25 cellular contexts compared by ENCODE assay signal in genomic region chr1:232844791-232845190, GRCh38. TPM values are rescaled to one million over a fixed set of nuclear protein-coding genes. Genes with fewer than 3 reads are reported as not detected.
DNase-seq lines count a peak whose midpoint lies in the region; ATAC-seq, FAIRE-seq and TF ChIP-seq lines count a peak whose summit lies in the region.
"Had no signal": no experiment of that assay in that cellular context is flagged by ENCODE, and none has a peak within 500 bp of the region (broad histone marks: within the 10 kb centered on the region; RNA-seq: fewer than 3 reads in every experiment).

No MANE protein-coding gene starts in this region.

- no peak for ATAC-seq in HG03457 (IDR thresholded peaks at IDR 0.05; ENCODE audit: unreplicated experiment)
- ATAC-seq: gastrocnemius medialis, left lung, T-cell had no signal

- no peak overlapping the region for H3K27ac Mint-ChIP-seq in astrocyte (ENCODE audit: unreplicated experiment)
- H3K27ac Mint-ChIP-seq in HFFc6 = no peak overlapping the region
- no peak overlapping the region for H3K27ac Mint-ChIP-seq in activated T-helper 2 cell treated with anti-CD3 and anti-CD28 coated beads, Interferon-gamma antibody, Interleukin-2, Interleukin-4, amounts not matched to agents 10 μg/mL and 5 μg/mL and 100 μg/mL, durations not matched to agents 14 hours and 24 hours and 36 hours
- H3K27ac Mint-ChIP-seq: progenitor cell of endocrine pancreas, T-cell had no signal

- DNase-seq in A172 (ENCODE audit: low spot score) = peak; percentile 86
- DNase-seq in HT1080 (ENCODE audit: low read depth) = peak; percentile 39
- DNase-seq in astrocyte (ENCODE audit: low read depth) = peak; percentile 75
- DNase-seq in fibroblast of pulmonary artery (ENCODE audit: low read depth) = peak; percentile 26
- DNase-seq in HFFc6 = no peak
- no peak for DNase-seq in activated T-helper 2 cell treated with anti-CD3 and anti-CD28 coated beads, Interferon-gamma antibody, Interleukin-2, Interleukin-4, amounts not matched to agents 10 μg/mL and 5 μg/mL and 100 μg/mL, durations not matched to agents 14 hours and 24 hours and 36 hours (ENCODE audit: low spot score)
- no peak for DNase-seq in NCI-H2081 (lab: John Stamatoyannopoulos, UW)
- DNase-seq: 8988T; activated CD4-positive, alpha-beta T cell treated with anti-CD3 and anti-CD28 coated beads, Interleukin-2, amount 50 U/mL, for 1 hour; activated CD8-positive, alpha-beta memory T cell treated with anti-CD3 and anti-CD28 coated beads, Interleukin-2, amount 50 U/mL, for 4 hours; activated effector memory CD4-positive, alpha-beta T cell treated with Interleukin-2 at 50 U/mL for 16 hours; C1 segment of cervical spinal cord; gastrocnemius medialis; HCEC 1CT; KBM-7; left lung; NCI-H1092; NCI-H2029 treated with DMSO at 0.1 percent for 48 hours; Right ventricle myocardium superior; stimulated activated CD4-positive, alpha-beta T cell treated with anti-CD3 and anti-CD28 coated beads, Interleukin-2, amount 100 ng/mL, for 24 hours; stimulated activated naive CD4-positive, alpha-beta T cell treated with Interleukin-2 at 50 U/mL for 16 hours; T-cell; transverse colon had no signal

- no peaks in the 10 kb centered on the region for H3K4me1 ChIP-seq in astrocyte (ENCODE audit: insufficient read depth, low read length)
- H3K4me1 ChIP-seq: gastrocnemius medialis, left lung, transverse colon had no signal

- H3K4me3 Mint-ChIP-seq in astrocyte (ENCODE audit: unreplicated experiment) = no peak overlapping the region
- no peak overlapping the region for H3K4me3 Mint-ChIP-seq in HFFc6
- H3K4me3 Mint-ChIP-seq in activated T-helper 2 cell treated with anti-CD3 and anti-CD28 coated beads, Interferon-gamma antibody, Interleukin-2, Interleukin-4, amounts not matched to agents 10 μg/mL and 5 μg/mL and 100 μg/mL, durations not matched to agents 14 hours and 24 hours and 36 hours (ENCODE audit: low read depth) = no peak overlapping the region
- H3K4me3 Mint-ChIP-seq: T-cell had no signal

- no peak overlapping the region for H3K4me2 ChIP-seq in astrocyte (ENCODE audit: low read length)

- no peak overlapping the region for H3K9ac ChIP-seq in astrocyte (ENCODE audit: low read length)

- H3K4me3 ChIP-seq in astrocyte (ENCODE audit: insufficient read depth, low read depth, low read length) (no peak overlapping the region), fibroblast of pulmonary artery (replicated peaks; ENCODE audit: low read depth, low read length) (no peak overlapping the region)
- H3K4me3 ChIP-seq: gastrocnemius medialis, left lung, transverse colon had no signal

- TF ChIP-seq CTCF in astrocyte (IDR thresholded peaks at IDR 0.05; ENCODE audit: insufficient read depth, low read depth, low read length) (no peak), fibroblast of pulmonary artery (IDR thresholded peaks at IDR 0.05; ENCODE audit: low read length, missing control alignments) (no peak), HFFc6 (IDR thresholded peaks at IDR 0.05) (no peak)

- H3K27me3 ChIP-seq in astrocyte (ENCODE audit: insufficient read depth, low read length) = no peaks in the 10 kb centered on the region
- H3K27me3 ChIP-seq: gastrocnemius medialis, left lung, transverse colon had no signal

- H3K4me1 Mint-ChIP-seq in astrocyte (ENCODE audit: low read depth, unreplicated experiment) (no peaks in the 10 kb centered on the region), HFFc6 (ENCODE audit: low read depth) (no peaks in the 10 kb centered on the region)
- H3K4me1 Mint-ChIP-seq in activated T-helper 2 cell treated with anti-CD3 and anti-CD28 coated beads, Interferon-gamma antibody, Interleukin-2, Interleukin-4, amounts not matched to agents 10 μg/mL and 5 μg/mL and 100 μg/mL, durations not matched to agents 14 hours and 24 hours and 36 hours (ENCODE audit: low read depth) = no peaks in the 10 kb centered on the region
- H3K4me1 Mint-ChIP-seq: T-cell had no signal

- no peak for FAIRE-seq in astrocyte (lab: Jason Lieb, UNC)

- no peaks in the 10 kb centered on the region for H3K9me3 ChIP-seq in astrocyte (ENCODE audit: insufficient read depth, low read depth, low read length)
- H3K9me3 ChIP-seq: gastrocnemius medialis, transverse colon had no signal

- no peaks in the 10 kb centered on the region for H3K79me2 ChIP-seq in astrocyte (ENCODE audit: insufficient read depth, low read length)

- intact Hi-C loops in activated T-helper 2 cell treated with anti-CD3 and anti-CD28 coated beads, Interferon-gamma antibody, Interleukin-2, Interleukin-4, amounts not matched to agents 10 μg/mL and 5 μg/mL and 100 μg/mL, durations not matched to agents 14 hours and 24 hours and 36 hours (cut with micrococcal nuclease) = no loop called here

- H3K27ac ChIP-seq in astrocyte (ENCODE audit: low read depth, low read length) = peak overlapping the region; percentile 34
- H3K27ac ChIP-seq: gastrocnemius medialis, left lung, transverse colon had no signal

- H3K9me3 Mint-ChIP-seq in astrocyte (ENCODE audit: unreplicated experiment) (peaks cover 4% of the 10 kb centered on the region), HFFc6 (peaks cover 32% of the 10 kb centered on the region)
- no peaks in the 10 kb centered on the region for H3K9me3 Mint-ChIP-seq in activated T-helper 2 cell treated with anti-CD3 and anti-CD28 coated beads, Interferon-gamma antibody, Interleukin-2, Interleukin-4, amounts not matched to agents 10 μg/mL and 5 μg/mL and 100 μg/mL, durations not matched to agents 14 hours and 24 hours and 36 hours

- H3K36me3 ChIP-seq in astrocyte (ENCODE audit: insufficient read depth, low read length) = no peaks in the 10 kb centered on the region
- H3K36me3 ChIP-seq: gastrocnemius medialis, left lung, transverse colon had no signal

- no peaks in the 10 kb centered on the region for H4K20me1 ChIP-seq in astrocyte (ENCODE audit: insufficient read depth, low read length)

- no peaks in the 10 kb centered on the region for H3K27me3 Mint-ChIP-seq in astrocyte (ENCODE audit: low read depth, unreplicated experiment)
- no peaks in the 10 kb centered on the region for H3K27me3 Mint-ChIP-seq in HFFc6 (ENCODE audit: insufficient read depth)
- no peaks in the 10 kb centered on the region for H3K27me3 Mint-ChIP-seq in activated T-helper 2 cell treated with anti-CD3 and anti-CD28 coated beads, Interferon-gamma antibody, Interleukin-2, Interleukin-4, amounts not matched to agents 10 μg/mL and 5 μg/mL and 100 μg/mL, durations not matched to agents 14 hours and 24 hours and 36 hours (ENCODE audit: low read depth)
- H3K27me3 Mint-ChIP-seq: progenitor cell of endocrine pancreas had no signal

- H3K36me3 Mint-ChIP-seq in astrocyte (ENCODE audit: low read depth, unreplicated experiment) = peaks cover 2% of the 10 kb centered on the region
- H3K36me3 Mint-ChIP-seq in HFFc6 (ENCODE audit: low read depth) = 0 out of 2 replicates have a peak, but pooled peaks cover 4% of the 10 kb centered on the region
- H3K36me3 Mint-ChIP-seq in activated T-helper 2 cell treated with anti-CD3 and anti-CD28 coated beads, Interferon-gamma antibody, Interleukin-2, Interleukin-4, amounts not matched to agents 10 μg/mL and 5 μg/mL and 100 μg/mL, durations not matched to agents 14 hours and 24 hours and 36 hours (ENCODE audit: low read depth) = no peaks in the 10 kb centered on the region
- H3K36me3 Mint-ChIP-seq: T-cell had no signal

- H2AFZ ChIP-seq in astrocyte (ENCODE audit: low read depth, low read length) = no peak overlapping the region

RNA-seq across cellular contexts. Expression of gene MAP10, which starts 39.6 kb away (rescaled TPM):
- total RNA-seq in A172 (2014; rRNA removed; shearing (Covaris generic)) = 0.09 and 0.84 TPM in 2 replicates
- total RNA-seq in HT1080 (2014; rRNA removed; shearing (Covaris generic)) = not detected in 2 replicates
- polyA plus RNA-seq in HT1080 (2015; cell fraction: cytosol; rRNA removed) = not detected in 2 replicates
- not detected in 2 replicates for polyA plus RNA-seq in HT1080 (2015; cell fraction: nucleus; rRNA removed)
- 2.1 and 2.5 TPM in 2 replicates for total RNA-seq in astrocyte
- under 1 TPM; 0.07 to 0.66 (median 0.49) TPM for total RNA-seq in HFFc6 (2021; fragmentation: NEBNext Ultra II Directional; extraction: Animal tissue kit (Norgen Biotek cat#: 25700))
- 3.0 and 3.2 TPM in 2 replicates for total RNA-seq in activated T-helper 2 cell treated with anti-CD3 and anti-CD28 coated beads, Interferon-gamma antibody, Interleukin-2, Interleukin-4, amounts not matched to agents 10 μg/mL and 5 μg/mL and 100 μg/mL, durations not matched to agents 14 hours and 24 hours and 36 hours

Comparison
In these comparisons a context has a peak if more than half of its experiments do, and no peak if none do; other contexts are left out.
1. DNase-seq: peak in A172 (single experiment), HT1080 (single experiment), astrocyte (single experiment) and fibroblast of pulmonary artery (single experiment); none in HFFc6 (single experiment), activated T-helper 2 cell treated with anti-CD3 and anti-CD28 coated beads, Interferon-gamma antibody, Interleukin-2, Interleukin-4, amounts not matched to agents 10 μg/mL and 5 μg/mL and 100 μg/mL, durations not matched to agents 14 hours and 24 hours and 36 hours (single experiment) and NCI-H2081 (0 of 2).